In the genomic region with DNA sequence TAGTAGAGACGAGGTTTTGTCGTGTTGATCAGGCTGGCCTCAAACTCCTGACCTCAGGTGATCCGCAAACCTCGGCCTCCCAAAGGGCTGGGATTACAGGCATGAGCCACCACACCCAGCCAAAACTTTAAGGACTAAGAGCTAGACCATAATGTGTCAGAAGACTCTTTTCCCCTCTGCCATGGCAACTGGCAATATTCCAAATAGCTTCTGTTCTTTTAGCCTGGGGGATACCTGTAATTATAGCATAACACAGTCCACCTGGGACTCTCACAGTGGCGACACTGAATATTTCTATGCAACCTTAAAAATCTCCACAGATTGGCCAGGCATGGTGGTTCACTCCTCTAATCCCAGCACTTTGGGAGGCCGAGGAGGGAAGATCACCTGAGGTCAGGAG, we compare ENCODE assay signal across 32 cellular contexts. TPM values are rescaled to one million over a fixed set of nuclear protein-coding genes. Genes with fewer than 3 reads are reported as not detected.
DNase-seq lines count a peak whose midpoint lies in the region; ATAC-seq and TF ChIP-seq lines count a peak whose summit lies in the region.
"Had no signal": no experiment of that assay in that cellular context is flagged by ENCODE, and none has a peak within 500 bp of the region (broad histone marks: within the 10 kb centered on the region; RNA-seq: fewer than 3 reads in every experiment).

No MANE protein-coding gene starts in this region.

- no peaks in the 10 kb centered on the region for H3K36me3 ChIP-seq in OCI-LY7 (ENCODE audit: insufficient read depth, low read length)
- H3K36me3 ChIP-seq: adrenal gland, esophagus muscularis mucosa, heart right ventricle, neutrophil, thoracic aorta had no signal

- H4K20me1 ChIP-seq in OCI-LY7 (ENCODE audit: insufficient read depth, low read length) = no peaks in the 10 kb centered on the region

- no TSS peak for BruUV-seq in OCI-LY7 (replicated peaks; lab: Mats Ljungman, UMichigan)

- H3K4me1 ChIP-seq in OCI-LY7 (ENCODE audit: insufficient read depth, low read length, poor library complexity, severe bottlenecking) = no peaks in the 10 kb centered on the region
- H3K4me1 ChIP-seq: esophagus muscularis mucosa had no signal

- POLR2A ChIA-PET in OCI-LY7 (lab: Charles Lee) = interaction anchor here (0.6 to 0.7 kb wide), 5 partner anchors 15 to 1346 kb away, joined by 3 to 6 read pairs (median 4); no protein-coding TSS in a partner anchor

- intact Hi-C loops in OCI-LY7 (cut with micrococcal nuclease; ENCODE audit: unreplicated experiment) = no loop called here

- H3K4me1 Mint-ChIP-seq in mesothelial cell of epicardium = peaks cover 31% of the 10 kb centered on the region
- H3K4me1 Mint-ChIP-seq: naive B cell had no signal

- H3K36me3 Mint-ChIP-seq in mesothelial cell of epicardium = no peaks in the 10 kb centered on the region
- peaks cover 0 to 5% of the 10 kb centered on the region in 2 donors for H3K36me3 Mint-ChIP-seq in activated naive CD4-positive, alpha-beta T cell treated with anti-CD3 and anti-CD28 coated beads, Interleukin-2, amount 50 U/mL, for 72 hours
- H3K36me3 Mint-ChIP-seq: activated CD4-positive, alpha-beta memory T cell treated with anti-CD3 and anti-CD28 coated beads for 36 hours; CD4-positive, alpha-beta memory T cell; naive B cell had no signal

- DNase-seq in NCI-H748 (lab: John Stamatoyannopoulos, UW; ENCODE audit: unreplicated experiment) (peak; percentile 67), NCI-H748 treated with DMSO at 0.1 percent for 48 hours (lab: John Stamatoyannopoulos, UW) (no peak), NCI-H1436 treated with DMSO at 0.1 percent for 48 hours (lab: John Stamatoyannopoulos, UW) (peak; percentile 54), OCI-LY7 (ENCODE audit: low spot score) (no peak), mesothelial cell of epicardium (ENCODE audit: low spot score in 2 of 2, unreplicated experiment in 2 of 2) (no peak), NCI-H510A treated with DMSO at 0.1 percent for 48 hours (lab: John Stamatoyannopoulos, UW) (no peak), NOMO-1 treated with DMSO at 0.1 percent for 48 hours (lab: John Stamatoyannopoulos, UW; ENCODE audit: unreplicated experiment) (no peak)
- no peak for DNase-seq in activated naive CD4-positive, alpha-beta T cell treated with anti-CD3 and anti-CD28 coated beads, Interleukin-2, amount 50 U/mL, for 72 hours (ENCODE audit: low spot score in 2 of 2)
- DNase-seq: activated CD4-positive, alpha-beta memory T cell treated with anti-CD3 and anti-CD28 coated beads for 36 hours; activated CD4-positive, CD25-positive, alpha-beta regulatory T cell treated with anti-CD3 and anti-CD28 coated beads, Interleukin-2, amount 50 U/mL, for 72 hours; activated naive CD4-positive, alpha-beta T cell treated with anti-CD3 and anti-CD28 coated beads for 36 hours; adrenal gland; CD4-positive, alpha-beta memory T cell; dermis blood vessel endothelial cell; EL; foreskin fibroblast; GOT3; heart right ventricle; Kasumi-1; kidney; midbrain; MV-4-11; naive B cell; NK-92 treated with Interleukin-12 subunit alpha and Interleukin-12 subunit beta, amount 100 ng/mL, for 24 hours; right cardiac atrium; SIG-M5; stimulated activated naive CD8-positive, alpha-beta T cell treated with anti-CD3 and anti-CD28 coated beads, Interleukin-15, Interleukin-2, amounts not matched to agents 100 U/mL and 50 U/mL, for 24 hours had no signal

- no peaks in the 10 kb centered on the region for H3K9me3 Mint-ChIP-seq in mesothelial cell of epicardium
- H3K9me3 Mint-ChIP-seq in activated naive CD4-positive, alpha-beta T cell treated with anti-CD3 and anti-CD28 coated beads, Interleukin-2, amount 50 U/mL, for 72 hours = peaks cover 0 to 4% of the 10 kb centered on the region in 2 donors
- H3K9me3 Mint-ChIP-seq: activated CD4-positive, alpha-beta memory T cell treated with anti-CD3 and anti-CD28 coated beads for 36 hours; activated naive CD4-positive, alpha-beta T cell treated with anti-CD3 and anti-CD28 coated beads for 36 hours; naive B cell; T-helper 2 cell treated with Interferon-gamma antibody and Interleukin-4, amounts not matched to agents 5 μg/mL and 100 μg/mL, for 36 hours had no signal

- H3K4me3 ChIP-seq in OCI-LY7 (ENCODE audit: low read depth, low read length, poor library complexity, severe bottlenecking) = no peak overlapping the region
- H3K4me3 ChIP-seq: adrenal gland, esophagus muscularis mucosa, heart right ventricle, smooth muscle cell, thoracic aorta had no signal

- H3K4me2 ChIP-seq in OCI-LY7 (ENCODE audit: low read length) = no peak overlapping the region
- H3K4me2 ChIP-seq: smooth muscle cell had no signal

- TF ChIP-seq CTCF in OCI-LY7 (conservative IDR thresholded peaks at IDR 0.05; ENCODE audit: low read length) = 0 out of 2 replicates have a peak, but pooled peaks have one; percentile 14
- no peak for TF ChIP-seq CTCF in mesothelial cell of epicardium (IDR thresholded peaks at IDR 0.05; ENCODE audit: unreplicated experiment)

- H3K27me3 Mint-ChIP-seq in mesothelial cell of epicardium (ENCODE audit: low read depth) = no peaks in the 10 kb centered on the region
- H3K27me3 Mint-ChIP-seq: activated CD4-positive, alpha-beta memory T cell treated with anti-CD3 and anti-CD28 coated beads for 36 hours; CD4-positive, alpha-beta memory T cell; naive B cell had no signal

- H3K79me2 ChIP-seq in OCI-LY7 (ENCODE audit: insufficient read depth, low read depth, low read length) = no peaks in the 10 kb centered on the region

- H3K9me3 ChIP-seq in OCI-LY7 (ENCODE audit: low read length) = no peaks in the 10 kb centered on the region
- H3K9me3 ChIP-seq: adrenal gland, esophagus muscularis mucosa, heart right ventricle, neutrophil, thoracic aorta had no signal

- no peak for ATAC-seq in activated naive CD4-positive, alpha-beta T cell treated with anti-CD3 and anti-CD28 coated beads, Interleukin-2, amount 50 U/mL, for 72 hours
- ATAC-seq: heart right ventricle; right cardiac atrium; stimulated activated naive CD8-positive, alpha-beta T cell treated with anti-CD3 and anti-CD28 coated beads, Interleukin-15, Interleukin-2, amounts not matched to agents 100 U/mL and 50 U/mL, for 24 hours had no signal

- H3K27ac Mint-ChIP-seq in mesothelial cell of epicardium = peak overlapping the region; percentile 47
- H3K27ac Mint-ChIP-seq in activated naive CD4-positive, alpha-beta T cell treated with anti-CD3 and anti-CD28 coated beads, Interleukin-2, amount 50 U/mL, for 72 hours = no peak overlapping the region
- H3K27ac Mint-ChIP-seq: activated CD4-positive, alpha-beta memory T cell treated with anti-CD3 and anti-CD28 coated beads for 36 hours; activated naive CD4-positive, alpha-beta T cell treated with anti-CD3 and anti-CD28 coated beads for 36 hours; naive B cell; T-helper 2 cell treated with Interferon-gamma antibody and Interleukin-4, amounts not matched to agents 5 μg/mL and 100 μg/mL, for 36 hours had no signal

- H3K4me3 Mint-ChIP-seq in mesothelial cell of epicardium = no peak overlapping the region
- H3K4me3 Mint-ChIP-seq: activated CD4-positive, alpha-beta memory T cell treated with anti-CD3 and anti-CD28 coated beads for 36 hours; activated naive CD4-positive, alpha-beta T cell treated with anti-CD3 and anti-CD28 coated beads for 36 hours; CD4-positive, alpha-beta memory T cell; naive B cell; T-helper 2 cell treated with Interferon-gamma antibody and Interleukin-4, amounts not matched to agents 5 μg/mL and 100 μg/mL, for 36 hours had no signal

- H2AFZ ChIP-seq in OCI-LY7 (ENCODE audit: low read length) = no peak overlapping the region

- H3K27ac ChIP-seq in OCI-LY7 (ENCODE audit: low read depth, low read length, poor library complexity, severe bottlenecking) = no peak overlapping the region
- H3K27ac ChIP-seq: adrenal gland, esophagus muscularis mucosa, heart right ventricle, neutrophil, thoracic aorta had no signal

- H3K9me2 ChIP-seq in OCI-LY7 (ENCODE audit: insufficient read depth, low read length) = no peaks in the 10 kb centered on the region

- CTCF ChIA-PET in OCI-LY7 (lab: Charles Lee; ENCODE audit: unreplicated experiment) = no interaction called here

RNA-seq across cellular contexts. Expression of a gene that starts 45.5 kb away (rescaled TPM):
- total RNA-seq in OCI-LY7 (2014; rRNA removed; shearing (Covaris generic)) = 4.6 and 5.3 TPM in 2 replicates
- total RNA-seq in OCI-LY7 (2022) (12.0 and 14.2 TPM in 2 replicates), mesothelial cell of epicardium (37.8 to 41.5 TPM (median 41.0 TPM) in 3 replicates)
- 1 to 10 TPM in 1 of 2 donors, under 1 TPM in 1; 0.59 to 3.3 TPM for total RNA-seq in activated naive CD4-positive, alpha-beta T cell treated with anti-CD3 and anti-CD28 coated beads, Interleukin-2, amount 50 U/mL, for 72 hours

Comparison
In these comparisons a context has a peak if more than half of its experiments do, and no peak if none do; other contexts are left out.
1. DNase-seq: peak in NCI-H748 (single experiment) and NCI-H1436 treated with DMSO at 0.1 percent for 48 hours (single experiment); none in NCI-H748 treated with DMSO at 0.1 percent for 48 hours (single experiment), OCI-LY7 (single experiment), mesothelial cell of epicardium (0 of 2), NCI-H510A treated with DMSO at 0.1 percent for 48 hours (single experiment), NOMO-1 treated with DMSO at 0.1 percent for 48 hours (single experiment) and activated naive CD4-positive, alpha-beta T cell treated with anti-CD3 and anti-CD28 coated beads, Interleukin-2, amount 50 U/mL, for 72 hours (0 of 2).